Comparison of ENCODE assay signal across 8 cellular contexts in genomic region chr17:28041844-28042656, GRCh38. TPM values are rescaled to one million over a fixed set of nuclear protein-coding genes. Genes with fewer than 3 reads are reported as not detected.
DNase-seq lines count a peak whose midpoint lies in the region; ATAC-seq and TF ChIP-seq lines count a peak whose summit lies in the region.

No MANE protein-coding gene starts in this region.

- no peaks in the 10 kb centered on the region for H3K36me3 ChIP-seq in BJ (ENCODE audit: control insufficient read depth, insufficient read depth, low read length)
- H3K36me3 ChIP-seq in OCI-LY1 (ENCODE audit: insufficient read depth, low read length) = peaks cover 9% of the 10 kb centered on the region; the same call in 1 of the 2 replicates
- H3K36me3 ChIP-seq in neural cell (ENCODE audit: insufficient read depth, low read length) = no peaks in the 10 kb centered on the region

- POLR2A ChIA-PET in BJ (lab: Charles Lee) = interaction anchor here (1.0 kb wide), 1 partner anchor 14 kb away, joined by 12 read pairs; no protein-coding TSS in a partner anchor

- no peaks in the 10 kb centered on the region for H3K9me3 ChIP-seq in OCI-LY1 (ENCODE audit: low read length)
- H3K9me3 ChIP-seq in neural cell (ENCODE audit: low read length) = no peaks in the 10 kb centered on the region

- H3K9ac ChIP-seq in OCI-LY1 (ENCODE audit: low read length) (peak overlapping the region; percentile 77), neural cell (ENCODE audit: low read length) (peak overlapping the region; percentile 80)

- TF ChIP-seq RAD21 in neural cell (conservative IDR thresholded peaks at IDR 0.05) = peak; percentile 30

- peaks cover 47% of the 10 kb centered on the region for H3K4me1 ChIP-seq in OCI-LY1 (ENCODE audit: insufficient read depth, low read length, severe bottlenecking)

- H3F3A ChIP-seq in OCI-LY1 (ENCODE audit: insufficient read depth, low read length) (0 out of 2 replicates have a peak, but pooled peaks cover 4% of the 10 kb centered on the region), neural cell (ENCODE audit: insufficient read depth, low read length, poor library complexity, severe bottlenecking) (no peaks in the 10 kb centered on the region)

- no peaks in the 10 kb centered on the region for H4K20me1 ChIP-seq in OCI-LY1 (ENCODE audit: insufficient read depth, low read length)
- no peaks in the 10 kb centered on the region for H4K20me1 ChIP-seq in neural cell (ENCODE audit: insufficient read depth)

- no peak for DNase-seq in BJ (ENCODE audit: low read depth)
- DNase-seq in epithelial cell of prostate (ENCODE audit: low read depth, low spot score) = no peak
- no peak for DNase-seq in activated gamma-delta T cell (lab: John Stamatoyannopoulos, UW)
- DNase-seq in globus pallidus (ENCODE audit: low spot score) = no peak

- H3K4me2 ChIP-seq in OCI-LY1 (ENCODE audit: low read length) (peak overlapping the region; percentile 70), neural cell (ENCODE audit: low read length) (peak overlapping the region; percentile 56)

- CTCF ChIA-PET in BJ (lab: Yijun Ruan, JAX) = interaction anchor here (1.4 to 1.8 kb wide), 2 partner anchors 16 to 148 kb away, joined by 4 to 6 read pairs; no protein-coding TSS in a partner anchor

- H3K79me2 ChIP-seq in OCI-LY1 (ENCODE audit: insufficient read depth, low read length) = peaks cover 37% of the 10 kb centered on the region
- H3K79me2 ChIP-seq in neural cell (replicated peaks; ENCODE audit: insufficient read depth, low read length) = peaks cover 51% of the 10 kb centered on the region

- no peak for TF ChIP-seq CTCF in BJ (IDR thresholded peaks at IDR 0.05; ENCODE audit: insufficient read depth, low read depth, low read length)
- no peak for TF ChIP-seq CTCF in OCI-LY1 (IDR thresholded peaks at IDR 0.05; ENCODE audit: low read length)
- no peak for TF ChIP-seq CTCF in neural cell (IDR thresholded peaks at IDR 0.05; ENCODE audit: poor library complexity, severe bottlenecking)

- H3K9me2 ChIP-seq in OCI-LY1 (ENCODE audit: low read depth, low read length) (no peaks in the 10 kb centered on the region), neural cell (ENCODE audit: insufficient read depth, low read length) (no peaks in the 10 kb centered on the region)

- TF ChIP-seq EP300 in neural cell (conservative IDR thresholded peaks at IDR 0.05; ENCODE audit: poor library complexity, severe bottlenecking) = no peak

- H3K27ac ChIP-seq in OCI-LY1 (ENCODE audit: low read depth, low read length, poor library complexity, severe bottlenecking) (peak overlapping the region; percentile 70), epithelial cell of prostate (peak overlapping the region; percentile 57), neural cell (ENCODE audit: low read length) (peak overlapping the region; percentile 55)

- H3K27me3 ChIP-seq in BJ (ENCODE audit: control insufficient read depth, insufficient read depth, low read length) (no peaks in the 10 kb centered on the region), OCI-LY1 (ENCODE audit: insufficient read depth, low read length) (no peaks in the 10 kb centered on the region), neural cell (ENCODE audit: insufficient read depth, low read depth, low read length) (no peaks in the 10 kb centered on the region)

- H2AFZ ChIP-seq in OCI-LY1 (ENCODE audit: low read length) (no peak overlapping the region), neural cell (ENCODE audit: low read depth, low read length) (peak overlapping the region; percentile 48)

- ATAC-seq in GM21528 (IDR thresholded peaks at IDR 0.05; ENCODE audit: low FRiP score, unreplicated experiment) (peak; percentile 11), HG02798 (IDR thresholded peaks at IDR 0.05; ENCODE audit: poor library complexity, unreplicated experiment) (no peak)

- H3K4me3 ChIP-seq in BJ (ENCODE audit: low read depth, low read length) = peak overlapping the region; percentile 75
- H3K4me3 ChIP-seq in OCI-LY1 (ENCODE audit: low read depth, low read length, poor library complexity, severe bottlenecking) = peak overlapping the region; percentile 76
- peak overlapping the region; percentile 83 for H3K4me3 ChIP-seq in neural cell (ENCODE audit: low read length)

TF ChIP-seq in neural cell, 6 proteins besides CTCF, POLR2A, EP300 and RAD21:
- no peak for TF ChIP-seq POLR2AphosphoS5 (IDR thresholded peaks at IDR 0.05)
- no peak for TF ChIP-seq EZH2 (IDR thresholded peaks at IDR 0.05; ENCODE audit: borderline replicate concordance, insufficient read depth, low read length, poor library complexity, severe bottlenecking)
- no peak for TF ChIP-seq MXI1 (conservative IDR thresholded peaks at IDR 0.05; ENCODE audit: poor library complexity, severe bottlenecking)
- TF ChIP-seq TAF1 (IDR thresholded peaks at IDR 0.05; ENCODE audit: low read depth) = peak; percentile 15
- TF ChIP-seq SMC3 (conservative IDR thresholded peaks at IDR 0.05; ENCODE audit: poor library complexity) = peak; percentile 37

RNA-seq across cellular contexts. Expression of gene NLK, which starts 0.4 kb away (rescaled TPM):
- polyA plus RNA-seq in BJ (2011; rRNA removed) (16.5 and 25.1 TPM in 2 replicates), neural cell (67.1 and 81.7 TPM in 2 replicates)
- 32.6 and 54.4 TPM in 2 replicates for polyA minus RNA-seq in BJ (2011; rRNA and poly(A)+ RNA removed)
- polyA minus RNA-seq in neural cell = 118 and 128 TPM in 2 replicates
